23 cellular contexts compared by ENCODE assay signal in the genomic region with DNA sequence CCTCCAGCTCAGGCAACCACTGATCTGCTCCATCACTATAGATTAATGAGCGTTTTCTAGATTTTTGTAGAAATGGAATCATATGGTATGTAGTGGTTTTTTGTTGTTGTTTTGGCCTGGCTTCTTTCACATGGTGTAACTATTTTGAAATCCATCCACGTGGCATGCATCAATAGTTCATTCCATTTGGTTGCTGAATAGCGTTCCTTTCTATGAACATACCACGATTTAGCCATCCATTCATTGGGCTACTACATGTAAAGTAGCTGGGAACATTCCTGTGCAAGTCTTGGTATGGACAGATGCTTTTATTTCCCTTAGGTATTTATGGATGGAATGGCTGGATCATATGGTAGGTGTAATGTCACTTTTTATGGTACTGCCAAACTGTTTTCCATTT. TPM values are rescaled to one million over a fixed set of nuclear protein-coding genes. Genes with fewer than 3 reads are reported as not detected.
A peak's percentile ranks its signal among the peaks of the same experiment; 100 is the strongest.
DNase-seq lines count a peak whose midpoint lies in the region; ATAC-seq and TF ChIP-seq lines count a peak whose summit lies in the region.
"Had no signal": no experiment of that assay in that cellular context is flagged by ENCODE, and none has a peak within 500 bp of the region (broad histone marks: within the 10 kb centered on the region; RNA-seq: fewer than 3 reads in every experiment).

No MANE protein-coding gene starts in this region.

- WGBS in endodermal cell (ENCODE audit: insufficient coverage in 1 of 2, insufficient read length in 1 of 2), 2 experiments, result 56 to 83% methylated on average over 3 to 4 of the region's 4 CpGs
- WGBS in upper lobe of left lung, 2 donors, result 65 to 79% methylated on average over 4 of the region's 4 CpGs

- no peaks in the 10 kb centered on the region for H3K36me3 ChIP-seq in endodermal cell (ENCODE audit: control insufficient read depth, insufficient read depth, low read length)
- H3K36me3 ChIP-seq in upper lobe of left lung, result no peaks in the 10 kb centered on the region
- H3K36me3 ChIP-seq: BE2C, BLaER1 had no signal

- TF ChIP-seq EP300 in upper lobe of left lung (IDR thresholded peaks at IDR 0.05), result no peak

- DNase-seq in AG08395 (ENCODE audit: low spot score) (peak; percentile 38), AG10803 (ENCODE audit: low read depth) (peak; percentile 93), endodermal cell (peak; percentile 6), fibroblast of gingiva (ENCODE audit: low read depth) (peak; percentile 67), head of caudate nucleus (no peak), upper lobe of left lung (no peak)
- DNase-seq in stimulated activated CD4-positive, alpha-beta T cell treated with anti-CD3 and anti-CD28 coated beads, Interleukin-4, amount 100 ng/mL, for 4 hours, result no peak
- DNase-seq: 8988T; ACHN; BE2C; C1 segment of cervical spinal cord; CD4-positive, alpha-beta memory T cell; CD4-positive, CD25-positive, alpha-beta regulatory T cell; CD8-positive, alpha-beta memory T cell; COR-L47; DMS 273 treated with DMSO at 0.1 percent for 48 hours; DMS153; DMS53; DMS79 treated with DMSO at 0.1 percent for 48 hours; GF-D8 had no signal

- TF ChIP-seq POLR2A in GM18505 (IDR thresholded peaks at IDR 0.05; ENCODE audit: borderline replicate concordance, extremely low read depth, insufficient read depth, insufficient read length), result no peak
- no peak for TF ChIP-seq POLR2A in upper lobe of left lung (IDR thresholded peaks at IDR 0.05)

- no peak for ATAC-seq in GM18505 (IDR thresholded peaks at IDR 0.05; ENCODE audit: unreplicated experiment)
- ATAC-seq in upper lobe of left lung (ENCODE audit: low FRiP score in 2 of 2), result no peak

- H3K4me3 ChIP-seq in AG10803 (ENCODE audit: low read length) (no peak overlapping the region), endodermal cell (ENCODE audit: low read length) (no peak overlapping the region), upper lobe of left lung (no peak overlapping the region)
- H3K4me3 ChIP-seq: BLaER1 had no signal

- H3K27ac ChIP-seq in endodermal cell (ENCODE audit: low read depth, low read length) (no peak overlapping the region), upper lobe of left lung (no peak overlapping the region)
- H3K27ac ChIP-seq: BLaER1 had no signal

- no peak overlapping the region for H3K9ac ChIP-seq in endodermal cell (ENCODE audit: extremely low read depth, low read length, poor library complexity, severe bottlenecking)
- H3K9ac ChIP-seq: BLaER1 had no signal

- H3K4me1 Mint-ChIP-seq in endodermal cell, result peaks cover 9% of the 10 kb centered on the region
- H3K4me1 Mint-ChIP-seq: CD14-positive monocyte had no signal

- no peaks in the 10 kb centered on the region for H3K36me3 Mint-ChIP-seq in endodermal cell (ENCODE audit: low read depth)
- H3K36me3 Mint-ChIP-seq: CD14-positive monocyte; CD4-positive, alpha-beta memory T cell; CD4-positive, CD25-positive, alpha-beta regulatory T cell; CD8-positive, alpha-beta memory T cell had no signal

- no peak overlapping the region for H3K4me3 Mint-ChIP-seq in endodermal cell
- H3K4me3 Mint-ChIP-seq: CD14-positive monocyte; CD4-positive, alpha-beta memory T cell; CD4-positive, CD25-positive, alpha-beta regulatory T cell had no signal

- TF ChIP-seq CTCF in AG10803 (conservative IDR thresholded peaks at IDR 0.05; ENCODE audit: low read length) (no peak), endodermal cell (conservative IDR thresholded peaks at IDR 0.05) (no peak), upper lobe of left lung (IDR thresholded peaks at IDR 0.05) (no peak)

- H3K4me1 ChIP-seq in endodermal cell (ENCODE audit: control insufficient read depth, insufficient read depth, low read length) (no peaks in the 10 kb centered on the region), upper lobe of left lung (no peaks in the 10 kb centered on the region)

- intact Hi-C loops in head of caudate nucleus (cut with DNase I), result no loop called here

- H3K27me3 ChIP-seq in endodermal cell (ENCODE audit: control insufficient read depth, insufficient read depth, low read length, poor library complexity, severe bottlenecking) (no peaks in the 10 kb centered on the region), upper lobe of left lung (no peaks in the 10 kb centered on the region)
- H3K27me3 ChIP-seq: BE2C, BLaER1 had no signal

- H3K9me3 Mint-ChIP-seq in endodermal cell, result no peaks in the 10 kb centered on the region
- H3K9me3 Mint-ChIP-seq: CD14-positive monocyte; CD4-positive, alpha-beta memory T cell; CD4-positive, CD25-positive, alpha-beta regulatory T cell; CD8-positive, alpha-beta memory T cell had no signal

- H3K9me3 ChIP-seq in endodermal cell (ENCODE audit: control insufficient read depth, low read length), result no peaks in the 10 kb centered on the region
- no peaks in the 10 kb centered on the region for H3K9me3 ChIP-seq in upper lobe of left lung
- H3K9me3 ChIP-seq: BE2C, BLaER1 had no signal

- no peak overlapping the region for H3K27ac Mint-ChIP-seq in endodermal cell
- H3K27ac Mint-ChIP-seq: CD4-positive, alpha-beta memory T cell had no signal

- no peaks in the 10 kb centered on the region for H3K27me3 Mint-ChIP-seq in endodermal cell (ENCODE audit: insufficient read depth)

RNA-seq across cellular contexts. Expression of a gene that starts 10.7 kb away (rescaled TPM):
- total RNA-seq in endodermal cell, result 10 to 100 TPM; 33.3 to 39.9 TPM
- 29.5 TPM for polyA plus RNA-seq in endodermal cell (2013, experiment 1 of 2)
- 29.7 TPM for polyA plus RNA-seq in endodermal cell (2013, experiment 2 of 2)
- total RNA-seq in upper lobe of left lung, result 10 to 100 TPM; 12.4 to 38.3 (median 23.7) TPM

RNA-seq across cellular contexts. Expression of a gene that starts 14.7 kb away (rescaled TPM):
- 10 to 100 TPM; 56.1 to 60.5 TPM for total RNA-seq in endodermal cell
- polyA plus RNA-seq in endodermal cell (2013, experiment 1 of 2), result 63.3 TPM
- polyA plus RNA-seq in endodermal cell (2013, experiment 2 of 2), result 61.3 TPM
- total RNA-seq in upper lobe of left lung, result 100 to 1,000 TPM in 2 of 6 donors, 10 to 100 TPM in 4; 48.2 to 106 (median 78.2) TPM

RNA-seq across cellular contexts. Expression of a gene that starts 32.5 kb away (rescaled TPM):
- total RNA-seq in endodermal cell, result 100 to 1,000 TPM; 111 to 140 TPM
- polyA plus RNA-seq in endodermal cell (2013, experiment 1 of 2), result 123 TPM
- polyA plus RNA-seq in endodermal cell (2013, experiment 2 of 2), result 111 TPM
- 10 to 100 TPM; 32.1 to 53.4 (median 40.2) TPM for total RNA-seq in upper lobe of left lung

Comparison
In these comparisons a context has a peak if more than half of its experiments do, and no peak if none do; other contexts are left out.
1. DNase-seq: peak in AG08395 (single experiment), AG10803 (single experiment), endodermal cell (single experiment) and fibroblast of gingiva (single experiment); none in head of caudate nucleus (0 of 42), stimulated activated CD4-positive, alpha-beta T cell treated with anti-CD3 and anti-CD28 coated beads, Interleukin-4, amount 100 ng/mL, for 4 hours (0 of 2) and upper lobe of left lung (0 of 2).